1 cellular context compared by ENCODE assay signal in genomic region chr6:108684809-108685329, GRCh38.
TF ChIP-seq lines count a peak whose summit lies in the region.

No MANE protein-coding gene starts in this region.

TF ChIP-seq in HEK293, 187 proteins besides CTCF, POLR2A, EP300 and RAD21 (continued from another document):
- TF ChIP-seq ZNF837 (tag by site-specific recombination; IDR thresholded peaks at IDR 0.05): no peak
- no peak for TF ChIP-seq YY1 (tag by site-specific recombination; IDR thresholded peaks at IDR 0.05)
- TF ChIP-seq ZNF707 (tag by site-specific recombination; IDR thresholded peaks at IDR 0.05): no peak
- peak; percentile 96 for TF ChIP-seq SP7 (tag by site-specific recombination; IDR thresholded peaks at IDR 0.05)
- no peak for TF ChIP-seq ZNF16 (tag by site-specific recombination; IDR thresholded peaks at IDR 0.05; ENCODE audit: low read depth)
- TF ChIP-seq GLIS1 (tag by site-specific recombination; IDR thresholded peaks at IDR 0.05): peak; percentile 83
- TF ChIP-seq KLF1 (tag by site-specific recombination; IDR thresholded peaks at IDR 0.05): no peak
- TF ChIP-seq ZNF670 (tag by site-specific recombination; IDR thresholded peaks at IDR 0.05; ENCODE audit: low read depth): no peak
- no peak for TF ChIP-seq PRDM10 (tag by site-specific recombination; IDR thresholded peaks at IDR 0.05)
- TF ChIP-seq ZNF791 (tag by site-specific recombination; IDR thresholded peaks at IDR 0.05): no peak
- TF ChIP-seq PRDM2 (tag by site-specific recombination; IDR thresholded peaks at IDR 0.05; ENCODE audit: borderline replicate concordance): no peak
- no peak for TF ChIP-seq KLF9 (tag by site-specific recombination; IDR thresholded peaks at IDR 0.05; ENCODE audit: low read depth)
- no peak for TF ChIP-seq ZNF560 (tag by site-specific recombination; IDR thresholded peaks at IDR 0.05; ENCODE audit: borderline replicate concordance)
- no peak for TF ChIP-seq ZNF529 (tag by site-specific recombination; IDR thresholded peaks at IDR 0.05; ENCODE audit: insufficient replicate concordance)
- peak; percentile 56; the same call in 1 of the 2 replicates for TF ChIP-seq ZBTB48 (tag by site-specific recombination; IDR thresholded peaks at IDR 0.05)
- TF ChIP-seq ZNF155 (tag by site-specific recombination; IDR thresholded peaks at IDR 0.05): no peak
- TF ChIP-seq SCRT1 (tag by site-specific recombination; IDR thresholded peaks at IDR 0.05; ENCODE audit: borderline replicate concordance): no peak
- no peak for TF ChIP-seq ZNF658 (tag by site-specific recombination; IDR thresholded peaks at IDR 0.05)
- TF ChIP-seq TCF7L2 (IDR thresholded peaks at IDR 0.05; ENCODE audit: borderline replicate concordance, low read depth, low read length): peak; percentile 75; the same call in 1 of the 2 replicates
- TF ChIP-seq MZF1 (tag by site-specific recombination; IDR thresholded peaks at IDR 0.05; ENCODE audit: borderline replicate concordance): peak; percentile 80
- no peak for TF ChIP-seq ZNF140 (tag by site-specific recombination; IDR thresholded peaks at IDR 0.05)
- no peak for TF ChIP-seq ZBTB11 (tag by site-specific recombination; conservative IDR thresholded peaks at IDR 0.05; ENCODE audit: low read depth)
- TF ChIP-seq ZNF121 (tag by site-specific recombination; IDR thresholded peaks at IDR 0.05): no peak
- no peak for TF ChIP-seq ZNF510 (tag by site-specific recombination; IDR thresholded peaks at IDR 0.05; ENCODE audit: insufficient replicate concordance)
- TF ChIP-seq ZBTB49 (tag by site-specific recombination; IDR thresholded peaks at IDR 0.05; ENCODE audit: low read depth): no peak
- no peak for TF ChIP-seq ZNF114 (tag by site-specific recombination; IDR thresholded peaks at IDR 0.05)
- TF ChIP-seq ZNF138 (tag by site-specific recombination; IDR thresholded peaks at IDR 0.05; ENCODE audit: borderline replicate concordance): no peak
- 0 out of 2 replicates have a peak, but pooled peaks have one; percentile 24 for TF ChIP-seq TSHZ1 (tag by site-specific recombination; IDR thresholded peaks at IDR 0.05; ENCODE audit: borderline replicate concordance)
- TF ChIP-seq ZNF366 (tag by site-specific recombination; conservative IDR thresholded peaks at IDR 0.05): peak; percentile 84
- TF ChIP-seq ZNF2 (tag by site-specific recombination; IDR thresholded peaks at IDR 0.05): no peak
- no peak for TF ChIP-seq ZNF146 (tag by site-specific recombination; IDR thresholded peaks at IDR 0.05)
- no peak for TF ChIP-seq KLF7 (tag by site-specific recombination; IDR thresholded peaks at IDR 0.05; ENCODE audit: borderline replicate concordance)
- TF ChIP-seq ZNF174 (tag by site-specific recombination; IDR thresholded peaks at IDR 0.05): no peak
- peak; percentile 28; the same call in 1 of the 2 replicates for TF ChIP-seq ZNF10 (tag by site-specific recombination; IDR thresholded peaks at IDR 0.05)
- TF ChIP-seq MEIS1 (CRISPR knock-in tag; IDR thresholded peaks at IDR 0.05; ENCODE audit: borderline replicate concordance): peak; percentile 96
- TF ChIP-seq OVOL3 (tag by site-specific recombination; IDR thresholded peaks at IDR 0.05): no peak
- TF ChIP-seq ZNF132 (tag by site-specific recombination; IDR thresholded peaks at IDR 0.05; ENCODE audit: borderline replicate concordance): no peak
- peak; percentile 70 for TF ChIP-seq PRDM6 (tag by site-specific recombination; IDR thresholded peaks at IDR 0.05)
- TF ChIP-seq ZNF610 (tag by site-specific recombination; IDR thresholded peaks at IDR 0.05; ENCODE audit: borderline replicate concordance): no peak
TF ChIP-seq in HEK293: peak in this region for 43.
